8 cellular contexts compared by ENCODE assay signal in the genomic region with DNA sequence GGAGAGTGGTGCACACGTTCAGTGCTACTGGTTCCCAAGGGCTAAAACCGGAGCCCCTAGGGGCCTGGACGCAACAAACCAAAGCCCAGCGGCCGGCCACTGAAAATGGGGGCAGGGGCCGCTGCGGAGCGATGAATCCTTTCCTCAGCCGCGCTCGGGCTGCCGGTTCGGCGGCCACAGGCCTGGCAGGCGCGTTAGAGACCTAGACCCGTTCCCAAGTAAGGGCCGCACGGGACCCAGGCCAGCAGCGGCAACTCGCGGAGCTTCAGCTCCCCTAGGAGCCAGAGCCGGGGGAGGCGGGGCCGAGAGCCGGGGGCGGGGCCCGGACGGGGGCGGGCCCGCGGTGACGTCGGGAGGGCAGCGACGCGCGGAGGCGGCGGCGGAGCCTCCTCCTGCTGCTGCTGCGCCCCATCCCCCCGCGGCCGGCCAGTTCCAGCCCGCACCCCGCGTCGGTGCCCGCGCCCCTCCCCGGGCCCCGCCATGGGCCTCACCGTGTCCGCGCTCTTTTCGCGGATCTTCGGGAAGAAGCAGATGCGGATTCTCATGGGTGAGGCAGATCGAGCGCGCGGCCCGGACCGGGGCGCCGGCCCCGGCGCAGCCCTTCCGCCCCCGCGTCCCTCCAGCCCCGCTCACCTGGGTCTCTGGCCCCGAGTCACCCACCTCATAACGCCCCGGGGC. TPM values are rescaled to one million over a fixed set of nuclear protein-coding genes. Genes with fewer than 3 reads are reported as not detected.
A peak's percentile ranks its signal among the peaks of the same experiment; 100 is the strongest.
DNase-seq lines count a peak whose midpoint lies in the region; ATAC-seq and TF ChIP-seq lines count a peak whose summit lies in the region.

A gene (plus strand): TSS at position 393 of the 678 bp plus-strand sequence. CDS start 88 bp downstream, at position 481.

- DNase-seq in GM13977 (ENCODE audit: low spot score) (peak; percentile 98), NCI-H1436 treated with DMSO at 0.1 percent for 48 hours (lab: John Stamatoyannopoulos, UW) (peak; percentile 32), T-helper 2 cell (peak; percentile 71 to 88 (median 85)), right atrium auricular region (ENCODE audit: low spot score) (peak; percentile 86), putamen (ENCODE audit: low spot score) (peak; percentile 91), uterus (peak; percentile 87 to 95)

- H3K27me3 ChIP-seq in right atrium auricular region (no peaks in the 10 kb centered on the region), uterus (no peaks in the 10 kb centered on the region)

- intact Hi-C loops in uterus (cut with DNase I; ENCODE audit: low total_unique reads), result loop anchor here (5.0 kb wide), 1 partner anchor 64 kb away; a partner anchor contains a TSS

- no peak for TF ChIP-seq CTCF in GM13977 (IDR thresholded peaks at IDR 0.05; ENCODE audit: extremely low read depth, insufficient read depth, missing control alignments)
- no peak for TF ChIP-seq CTCF in right atrium auricular region (IDR thresholded peaks at IDR 0.05)
- no peak for TF ChIP-seq CTCF in uterus (IDR thresholded peaks at IDR 0.05)

- H3K27ac ChIP-seq in angular gyrus (ENCODE audit: low read depth, low read length) (peak within 1 kb of the TSS; percentile 86), right atrium auricular region (peak within 1 kb of the TSS; percentile 93), uterus (peak within 1 kb of the TSS; percentile 90 to 95)

- peaks cover 18% of the 10 kb centered on the region for H3K36me3 ChIP-seq in right atrium auricular region
- H3K36me3 ChIP-seq in uterus, result no peaks in the 10 kb centered on the region

- TF ChIP-seq POLR2A in uterus (IDR thresholded peaks at IDR 0.05), result peak; percentile 60 to 75

- peak; percentile 76 for ATAC-seq in HG02798 (IDR thresholded peaks at IDR 0.05; ENCODE audit: poor library complexity, unreplicated experiment)

- H3K9me3 ChIP-seq in right atrium auricular region (no peaks in the 10 kb centered on the region), uterus (no peaks in the 10 kb centered on the region)

- in situ Hi-C loops in GM13977 (cut with MboI; ENCODE audit: low pct_unique_long_range_greater_than_20kb, low sequenced_read_pairs, unreplicated experiment), result no loop called here

- peak within 1 kb of the TSS; percentile 83 to 88 for H3K4me3 ChIP-seq in right atrium auricular region
- H3K4me3 ChIP-seq in uterus, result peak within 1 kb of the TSS; percentile 49 to 97

- H3K4me1 ChIP-seq in right atrium auricular region (peaks cover 0 to 41% of the 10 kb centered on the region in 2 donors), uterus (peaks cover 0 to 13% of the 10 kb centered on the region in 2 donors)

RNA-seq across cellular contexts. Expression of the gene that starts here (rescaled TPM):
- 100 to 1,000 TPM; 127 to 146 TPM for total RNA-seq in right atrium auricular region
- total RNA-seq in uterus, result 100 to 1,000 TPM in 3 of 4 donors, 10 to 100 TPM in 1; 77.4 to 273 (median 122) TPM

Comparison
In these comparisons a context has a peak if more than half of its experiments do, and no peak if none do; other contexts are left out.
1. Peak in every context shown above with its lines: DNase-seq, ATAC-seq, H3K4me3 ChIP-seq and H3K27ac ChIP-seq.
2. DNase-seq: peak in every context shown above with its lines; median percentile 98 in GM13977; 91 in putamen; 91 in uterus; 86 in right atrium auricular region; 85 in T-helper 2 cell; 32 in NCI-H1436 treated with DMSO at 0.1 percent for 48 hours.